In the genomic region with DNA sequence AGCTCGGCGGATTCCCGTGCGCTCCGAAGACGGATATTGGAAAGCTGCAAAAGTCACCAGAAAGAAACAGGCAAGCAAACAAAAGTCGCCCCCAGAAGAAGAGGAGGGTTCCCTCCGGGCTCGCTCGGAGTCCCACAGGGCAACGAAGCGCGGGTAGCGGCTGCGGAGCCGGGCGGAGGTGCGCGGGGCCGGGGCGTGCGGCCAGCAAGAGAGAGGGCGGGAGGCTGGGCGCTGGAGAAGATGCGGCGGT, we compare ENCODE assay signal across 1 cellular context.
A peak's percentile ranks its signal among the peaks of the same experiment; 100 is the strongest.
TF ChIP-seq lines count a peak whose summit lies in the region.

FBN2 (minus strand) TSS at position 247 of the 250 bp plus-strand sequence. CDS start 642 bp downstream, outside the sequence.

TF ChIP-seq in HEK293, 187 proteins besides CTCF, POLR2A, EP300 and RAD21 (continued from another document):
- TF ChIP-seq ZBTB26 (tag by site-specific recombination; optimal IDR thresholded peaks at IDR 0.05), result peak; percentile 73
- TF ChIP-seq ZNF561 (tag by site-specific recombination; IDR thresholded peaks at IDR 0.05; ENCODE audit: borderline replicate concordance), result peak; percentile 32; the same call in 1 of the 2 replicates
- peak; percentile 54; the same call in 1 of the 2 replicates for TF ChIP-seq ZNF449 (tag by site-specific recombination; IDR thresholded peaks at IDR 0.05)
- TF ChIP-seq ZNF660 (tag by site-specific recombination; IDR thresholded peaks at IDR 0.05), result peak; percentile 83
- TF ChIP-seq ZNF239 (tag by site-specific recombination; IDR thresholded peaks at IDR 0.05), result no peak
- TF ChIP-seq ZNF335 (tag by site-specific recombination; conservative IDR thresholded peaks at IDR 0.05), result peak; percentile 50
